9 cellular contexts compared by ENCODE assay signal in the genomic region with DNA sequence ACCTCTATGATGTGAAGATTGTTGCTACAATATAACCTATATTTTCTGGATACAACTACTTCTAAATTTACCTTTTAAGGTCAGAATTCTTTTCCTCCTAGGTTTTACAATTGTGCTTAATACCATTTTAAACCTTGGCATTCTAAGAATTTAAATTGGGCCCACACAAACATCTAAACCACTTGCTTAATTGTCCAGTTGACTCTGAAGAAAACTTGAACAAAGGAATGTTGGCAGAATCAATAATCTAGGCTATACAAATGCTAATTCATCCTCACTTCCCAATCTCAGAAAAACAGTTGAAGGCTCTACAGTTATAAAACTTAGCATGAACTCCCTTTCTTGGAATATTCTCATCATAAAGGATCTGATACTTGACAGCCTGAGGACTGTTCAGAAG.
"Had no signal": no experiment of that assay in that cellular context is flagged by ENCODE, and none has a peak within 500 bp of the region (broad histone marks: within the 10 kb centered on the region; RNA-seq: fewer than 3 reads in every experiment).

No MANE protein-coding gene starts in this region.

- DNase-seq: H9, HCEC 1CT, KBM-7 had no signal

- H3K4me3 ChIP-seq: GM23338 had no signal

- H3K4me1 Mint-ChIP-seq: IgD-negative memory B cell had no signal

- FAIRE-seq: H1, H54, HepG2 had no signal

- H3K27me3 Mint-ChIP-seq: IgD-negative memory B cell had no signal

- H3K27ac Mint-ChIP-seq: GM23338, H9, IgD-negative memory B cell had no signal

- H3K36me3 Mint-ChIP-seq: IgD-negative memory B cell had no signal

- H3K27ac ChIP-seq: HL-60 had no signal

- H2AFZ ChIP-seq: GM23338 had no signal

- H3K4me3 Mint-ChIP-seq: GM23338, H9, IgD-negative memory B cell had no signal

- H3K4me2 ChIP-seq: GM23338 had no signal
